Comparison of ENCODE assay signal across 26 cellular contexts in genomic region chr7:30902466-30902865, GRCh38. TPM values are rescaled to one million over a fixed set of nuclear protein-coding genes. Genes with fewer than 3 reads are reported as not detected.
"Had no signal": no experiment of that assay in that cellular context is flagged by ENCODE, and none has a peak within 500 bp of the region (broad histone marks: within the 10 kb centered on the region; RNA-seq: fewer than 3 reads in every experiment).

No MANE protein-coding gene starts in this region.

- H3K79me2 ChIP-seq: hepatocyte, parathyroid adenoma had no signal

- H3K9ac ChIP-seq: parathyroid adenoma had no signal

- H3K4me2 ChIP-seq: hepatocyte, smooth muscle cell had no signal

- H2AFZ ChIP-seq: hepatocyte, parathyroid adenoma had no signal

- H3K4me1 ChIP-seq: foreskin keratinocyte, parathyroid adenoma had no signal

- H3K27me3 ChIP-seq: colonic mucosa, gastroesophageal sphincter, heart left ventricle, hepatocyte, suprapubic skin, transverse colon had no signal

- H3K27ac ChIP-seq: colonic mucosa, epithelial cell of prostate, foreskin keratinocyte, hepatocyte, suprapubic skin, transverse colon had no signal

- H3K4me3 ChIP-seq: colonic mucosa, gastroesophageal sphincter, heart left ventricle, hepatocyte, lung, mucosa of descending colon, smooth muscle cell, suprapubic skin, transverse colon had no signal

- H3K9me3 ChIP-seq: colonic mucosa, gastroesophageal sphincter, heart left ventricle, mucosa of descending colon, suprapubic skin, transverse colon had no signal

- H3K36me3 ChIP-seq: colonic mucosa, gastroesophageal sphincter, heart left ventricle, suprapubic skin, transverse colon had no signal

- ATAC-seq: esophagus mucosa; foreskin keratinocyte; gastroesophageal sphincter; heart left ventricle; left lobe of liver; mucosa of descending colon; natural killer cell treated with Interleukin-12 subunit alpha and Interleukin-12 subunit beta and Interleukin-15 and Interleukin-18, amount 100 ng/mL, for 72 hours; sciatic nerve; stimulated activated naive CD8-positive, alpha-beta T cell treated with anti-CD3 and anti-CD28 coated beads, Interleukin-15, amount 100 ng/mL, for 72 hours had no signal

- DNase-seq: colonic mucosa; effector CD8-positive, alpha-beta T cell; endodermal cell; foreskin keratinocyte; heart left ventricle; kidney; mucosa of descending colon; naive B cell; stimulated activated CD4-positive, alpha-beta T cell treated with anti-CD3 and anti-CD28 coated beads, Interleukin-12 subunit alpha, Interleukin-12 subunit beta, amount 100 ng/mL, for 4 hours; stimulated activated CD4-positive, alpha-beta T cell treated with anti-CD3 and anti-CD28 coated beads, Interleukin-1b, Interleukin-23, amount 100 ng/mL, for 48 hours; stimulated activated CD4-positive, alpha-beta T cell treated with anti-CD3 and anti-CD28 coated beads, Interleukin-4, amount 100 ng/mL, for 1 hour; stimulated activated CD8-positive, alpha-beta memory T cell treated with anti-CD3 and anti-CD28 coated beads, Interleukin-4, amount 100 ng/mL, for 48 hours; stimulated activated naive CD4-positive, alpha-beta T cell; stimulated activated naive CD8-positive, alpha-beta T cell treated with anti-CD3 and anti-CD28 coated beads, Interleukin-15, amount 100 ng/mL, for 72 hours; transverse colon had no signal

- FAIRE-seq: kidney had no signal

RNA-seq across cellular contexts. Expression of gene AQP1, which starts 9.2 kb away (rescaled TPM):
- total RNA-seq: foreskin keratinocyte had no signal
